Comparison of ENCODE assay signal across 7 cellular contexts in the genomic region with DNA sequence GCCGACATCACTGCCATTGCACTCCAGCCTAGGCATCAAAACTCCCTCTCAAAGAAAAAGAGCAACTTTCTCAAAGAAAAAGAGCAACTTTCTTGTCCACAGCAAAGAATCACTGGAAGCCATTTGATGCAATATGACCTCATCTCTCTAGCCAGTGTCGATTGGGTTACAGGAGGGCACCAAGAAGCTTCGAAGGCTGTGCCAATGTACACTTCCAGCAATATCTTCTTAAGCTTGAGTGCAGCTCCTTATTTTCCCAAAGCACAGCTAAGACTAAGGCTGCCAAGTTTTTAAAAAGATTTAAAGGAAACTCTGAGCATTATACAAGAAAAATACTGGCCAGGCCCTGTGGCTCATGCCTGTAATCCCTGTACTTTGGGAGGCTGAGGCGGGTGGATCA. TPM values are rescaled to one million over a fixed set of nuclear protein-coding genes. Genes with fewer than 3 reads are reported as not detected.
DNase-seq lines count a peak whose midpoint lies in the region; ATAC-seq and TF ChIP-seq lines count a peak whose summit lies in the region.
"Not testable (repeated sequence)": the region's sequence is repeated elsewhere in the genome, so short reads cannot be mapped to it uniquely, and the experiment has no call there.

No MANE protein-coding gene starts in this region.

- H3K9ac ChIP-seq in mesenchymal stem cell (ENCODE audit: low read length) = peak overlapping the region; percentile 55

- H3K18ac ChIP-seq in mesenchymal stem cell (ENCODE audit: low read depth in 1 of 2, low read length in 2 of 2) = not testable (repeated sequence)

- ATAC-seq in heart left ventricle (peak in 1 of 4 donors; percentile 25), left cardiac atrium (peak; percentile 18 to 67), left ventricle myocardium superior (peak; percentile 34), aorta (ENCODE audit: low FRiP score) (peak; percentile 55)

- H3K36me3 ChIP-seq in HEK293 (ENCODE audit: control insufficient read depth in 2 of 2, insufficient read depth in 1 of 2, low read length in 2 of 2); heart left ventricle; mesenchymal stem cell (ENCODE audit: control insufficient read depth in 1 of 2, insufficient read depth in 2 of 2, low read depth in 1 of 2, low read length in 2 of 2); thyroid gland; aorta (ENCODE audit: control insufficient read depth in 1 of 2, insufficient read depth in 2 of 2, low read length in 1 of 2): not testable (repeated sequence)

- H3K27ac ChIP-seq in HEK293 (ENCODE audit: extremely low read depth, low read depth, low read length); mesenchymal stem cell (ENCODE audit: low read length, poor library complexity, severe bottlenecking); aorta (ENCODE audit: low read depth in 1 of 2, low read length in 2 of 2): not testable (repeated sequence)
- H3K27ac ChIP-seq in heart left ventricle (peak overlapping the region in 10 of 12 donors; percentile 27 to 82 (median 54)), thyroid gland (peak overlapping the region; percentile 68 to 83 (median 68))

- TF ChIP-seq POLR2A in heart left ventricle (IDR thresholded peaks at IDR 0.05); thyroid gland (IDR thresholded peaks at IDR 0.05): not testable (repeated sequence)

- H3K27me3 ChIP-seq in heart left ventricle; mesenchymal stem cell (ENCODE audit: control insufficient read depth in 1 of 2, insufficient read depth in 1 of 2, low read length in 2 of 2); thyroid gland; aorta (ENCODE audit: control insufficient read depth in 1 of 2, insufficient read depth in 2 of 2, low read length in 1 of 2): not testable (repeated sequence)

- not testable (repeated sequence) for H3K4me2 ChIP-seq in mesenchymal stem cell (ENCODE audit: low read length, poor library complexity, severe bottlenecking)

- CTCF ChIA-PET in HEK293 (lab: Yijun Ruan, JAX) = not testable (repeated sequence)

- not testable (repeated sequence) for DNase-seq in heart left ventricle, left cardiac atrium, left ventricle myocardium superior, mesenchymal stem cell, aorta
- DNase-seq in thyroid gland = peak; percentile 33 to 42

- not testable (repeated sequence) for H2BK12ac ChIP-seq in mesenchymal stem cell (ENCODE audit: low read length in 2 of 2)

- not testable (repeated sequence) for H3K9me3 ChIP-seq in HEK293 (ENCODE audit: control insufficient read depth, insufficient read depth, low read depth, low read length); heart left ventricle; mesenchymal stem cell (ENCODE audit: control insufficient read depth, low read length); thyroid gland; aorta (ENCODE audit: control insufficient read depth, low read length)

- H3K79me1 ChIP-seq in mesenchymal stem cell (replicated peaks; ENCODE audit: low read length, poor library complexity, severe bottlenecking) = not testable (repeated sequence)

- not testable (repeated sequence) for TF ChIP-seq CTCF in HEK293 (tag by site-specific recombination; IDR thresholded peaks at IDR 0.05); heart left ventricle (IDR thresholded peaks at IDR 0.05); thyroid gland (IDR thresholded peaks at IDR 0.05)

- not testable (repeated sequence) for H4K91ac ChIP-seq in mesenchymal stem cell (ENCODE audit: low read length)

- not testable (repeated sequence) for H3K14ac ChIP-seq in mesenchymal stem cell (ENCODE audit: low read length in 2 of 2)

- H3K23ac ChIP-seq in mesenchymal stem cell (ENCODE audit: low read length in 2 of 2) = not testable (repeated sequence)

- POLR2A ChIA-PET in HEK293 (lab: Yijun Ruan, JAX) = not testable (repeated sequence)

- intact Hi-C loops in heart left ventricle (cut with DNase I) (loop anchor here in 1 of 10 donors (10.0 kb wide), 1 partner anchor 129 kb away; a partner anchor contains a TSS), aorta (cut with DNase I) (loop anchor here in 1 of 2 donors (10.0 kb wide), 1 partner anchor 129 kb away; a partner anchor contains a TSS)
- intact Hi-C loops in left cardiac atrium (cut with DNase I); left ventricle myocardium superior (cut with micrococcal nuclease); thyroid gland (cut with DNase I): not testable (repeated sequence)

- not testable (repeated sequence) for H2BK120ac ChIP-seq in mesenchymal stem cell (ENCODE audit: low read depth, low read length)

- not testable (repeated sequence) for H2BK15ac ChIP-seq in mesenchymal stem cell (ENCODE audit: low read depth, poor library complexity, severe bottlenecking)

- H2BK5ac ChIP-seq in mesenchymal stem cell (ENCODE audit: low read depth, low read length, poor library complexity, severe bottlenecking) = not testable (repeated sequence)

- H2AFZ ChIP-seq in mesenchymal stem cell (ENCODE audit: low read depth, low read length) = not testable (repeated sequence)

- 56 to 64% (median 60%) methylated on average over 4 of the region's 4 CpGs for WGBS in heart left ventricle, 4 donors
- WGBS in mesenchymal stem cell = 97% methylated on average over 4 of the region's 4 CpGs
- 39 to 47% methylated on average over 4 of the region's 4 CpGs for WGBS in thyroid gland, 2 donors
- 14 to 26% methylated on average over 4 of the region's 4 CpGs for WGBS in aorta, 2 donors

- H3K4ac ChIP-seq in mesenchymal stem cell (ENCODE audit: low read depth in 1 of 2, low read length in 2 of 2) = not testable (repeated sequence)

- H3K4me3 ChIP-seq in HEK293 (ENCODE audit: low read depth, low read length); heart left ventricle; mesenchymal stem cell (ENCODE audit: insufficient read depth in 1 of 2, low read depth in 1 of 2, low read length in 2 of 2); thyroid gland (replicated peaks in 1 of 3); aorta (ENCODE audit: low read length in 2 of 2): not testable (repeated sequence)

- not testable (repeated sequence) for H4K8ac ChIP-seq in mesenchymal stem cell (ENCODE audit: low read length)

- H3K4me1 ChIP-seq in HEK293 (ENCODE audit: control insufficient read depth, insufficient read depth, low read length); mesenchymal stem cell (ENCODE audit: control insufficient read depth, insufficient read depth, low read depth, low read length); aorta (ENCODE audit: control insufficient read depth in 1 of 2, insufficient read depth in 2 of 2, low read length in 2 of 2): not testable (repeated sequence)
- H3K4me1 ChIP-seq in heart left ventricle = peaks cover 0 to 19% (median 1%) of the 10 kb centered on the region in 12 donors
- H3K4me1 ChIP-seq in thyroid gland = peaks cover 0 to 22% of the 10 kb centered on the region in 2 donors

- H2AK5ac ChIP-seq in mesenchymal stem cell (ENCODE audit: low read length, severe bottlenecking) = not testable (repeated sequence)

TF ChIP-seq in HEK293, 187 proteins besides CTCF, POLR2A, EP300 and RAD21:
- peak; percentile 59; the same call in 1 of the 2 replicates for TF ChIP-seq FEZF1 (tag by site-specific recombination; IDR thresholded peaks at IDR 0.05)

RNA-seq across cellular contexts. Expression of a gene that starts 32.0 kb away (rescaled TPM):
- total RNA-seq in heart left ventricle (10 to 100 TPM in 8 of 9 donors, 1 to 10 TPM in 1; 4.4 to 71.4 (median 24.8) TPM), left cardiac atrium (10 to 100 TPM; 37.3 to 51.5 TPM), left ventricle myocardium superior (25.0 TPM), thyroid gland (10 to 100 TPM; 23.8 to 85.4 (median 43.0) TPM), aorta (100 to 1,000 TPM; 231 to 240 TPM)
- polyA plus RNA-seq in heart left ventricle (10 to 100 TPM; 12.8 to 19.9 TPM), aorta (10 to 100 TPM in 1 of 2 donors, 1 to 10 TPM in 1; 6.1 to 22.3 TPM)
- 14.8 TPM for polyA plus RNA-seq in mesenchymal stem cell (2013, experiment 1 of 2)
- polyA plus RNA-seq in mesenchymal stem cell (2013, experiment 2 of 2) = 9.1 TPM
